ENCODE assay signal across 8 cellular contexts in genomic region chr1:180156201-180156600, GRCh38. TPM values are rescaled to one million over a fixed set of nuclear protein-coding genes. Genes with fewer than 3 reads are reported as not detected.
DNase-seq lines count a peak whose midpoint lies in the region; ATAC-seq and TF ChIP-seq lines count a peak whose summit lies in the region.

No MANE protein-coding gene starts in this region.

- DNase-seq in GM13976 (ENCODE audit: low spot score) = no peak
- no peak for DNase-seq in PC-3
- no peak for DNase-seq in epithelial cell of prostate (ENCODE audit: low read depth, low spot score)
- DNase-seq in retinal pigment epithelial cell (ENCODE audit: low read depth) = no peak
- no peak for DNase-seq in ascending aorta (ENCODE audit: low spot score in 2 of 2)
- DNase-seq in HCEC 1CT = no peak

- H3K9me3 ChIP-seq in PC-3 (ENCODE audit: low read length) (no peaks in the 10 kb centered on the region), ascending aorta (no peaks in the 10 kb centered on the region)

- H3K27me3 ChIP-seq in PC-3 (ENCODE audit: low read length) = no peaks in the 10 kb centered on the region
- no peaks in the 10 kb centered on the region for H3K27me3 ChIP-seq in ascending aorta

- peaks cover 54% of the 10 kb centered on the region for H4K20me1 ChIP-seq in PC-3 (ENCODE audit: low read length)

- ATAC-seq in PC-3 = no peak
- no peak for ATAC-seq in GM19397 (IDR thresholded peaks at IDR 0.05; ENCODE audit: unreplicated experiment)
- ATAC-seq in GM21381 (IDR thresholded peaks at IDR 0.05; ENCODE audit: unreplicated experiment) = no peak

- H3K4me2 ChIP-seq in PC-3 (ENCODE audit: low read length) = peak overlapping the region; percentile 87

- intact Hi-C loops in PC-3 (cut with micrococcal nuclease) (loop anchor here (5.0 kb wide), 2 partner anchors 204 to 274 kb away; partner anchors contain the start of genes CEP350 and TOR1AIP1), ascending aorta (cut with DNase I) (loop anchor here (10.0 kb wide), 1 partner anchor 201 kb away; the partner anchor contains the start of gene CEP350)

- H2AFZ ChIP-seq in PC-3 (ENCODE audit: low read length) = no peak overlapping the region

- peak overlapping the region; percentile 99 for H3K27ac ChIP-seq in PC-3 (ENCODE audit: low read length)
- peak overlapping the region; percentile 76 for H3K27ac ChIP-seq in epithelial cell of prostate
- H3K27ac ChIP-seq in ascending aorta = peak overlapping the region in 1 of 2 donors; percentile 23

- POLR2A ChIA-PET in PC-3 (lab: Charles Lee; ENCODE audit: unreplicated experiment) = no interaction called here

- H3K36me3 ChIP-seq in PC-3 (ENCODE audit: low read depth, low read length) = peaks cover 27% of the 10 kb centered on the region
- H3K36me3 ChIP-seq in ascending aorta = no peaks in the 10 kb centered on the region

- no peaks in the 10 kb centered on the region for H3F3A ChIP-seq in PC-3 (ENCODE audit: low read length, unreplicated experiment)

- peak overlapping the region; percentile 93 for H3K9ac ChIP-seq in PC-3 (ENCODE audit: low read length)

- peaks cover 70% of the 10 kb centered on the region for H3K79me2 ChIP-seq in PC-3 (ENCODE audit: low read length)

- H3K4me3 ChIP-seq in PC-3 (ENCODE audit: low read length) (peak overlapping the region; percentile 99), retinal pigment epithelial cell (ENCODE audit: low read length) (peak overlapping the region; percentile 86), ascending aorta (peak overlapping the region in 1 of 2 donors; percentile 82)

- H3K9me2 ChIP-seq in PC-3 (replicated peaks; ENCODE audit: low read length) = no peaks in the 10 kb centered on the region

- H3K4me1 ChIP-seq in PC-3 (ENCODE audit: insufficient read depth, low read length) (peaks cover 57% of the 10 kb centered on the region), ascending aorta (peaks cover 4 to 17% of the 10 kb centered on the region in 2 donors)

- TF ChIP-seq CTCF in GM13976 (IDR thresholded peaks at IDR 0.05; ENCODE audit: borderline replicate concordance, control extremely low read depth, extremely low read depth, insufficient read depth, missing control alignments) = peak; percentile 1
- TF ChIP-seq CTCF in PC-3 (conservative IDR thresholded peaks at IDR 0.05; ENCODE audit: low read depth, low read length) = no peak
- no peak for TF ChIP-seq CTCF in retinal pigment epithelial cell (conservative IDR thresholded peaks at IDR 0.05; ENCODE audit: low read depth, low read length)
- TF ChIP-seq CTCF in ascending aorta (IDR thresholded peaks at IDR 0.05) = no peak

- CTCF ChIA-PET in PC-3 (lab: Charles Lee) = interaction anchor here (0.5 kb wide), 1 partner anchor 61 kb away, joined by 3 read pairs; no protein-coding TSS in a partner anchor

- in situ Hi-C loops in GM13976 (cut with MboI; ENCODE audit: low sequenced_read_pairs, unreplicated experiment) = no loop called here

- no TSS peak for BruUV-seq in PC-3 (replicated peaks; lab: Mats Ljungman, UMichigan)

RNA-seq across cellular contexts. Expression of gene QSOX1, which starts 1.5 kb away (rescaled TPM):
- total RNA-seq in PC-3 (2014; rRNA removed) = 192 and 237 TPM in 2 replicates
- total RNA-seq in ascending aorta = 200 TPM
